ENCODE assay signal across 9 cellular contexts in the genomic region with DNA sequence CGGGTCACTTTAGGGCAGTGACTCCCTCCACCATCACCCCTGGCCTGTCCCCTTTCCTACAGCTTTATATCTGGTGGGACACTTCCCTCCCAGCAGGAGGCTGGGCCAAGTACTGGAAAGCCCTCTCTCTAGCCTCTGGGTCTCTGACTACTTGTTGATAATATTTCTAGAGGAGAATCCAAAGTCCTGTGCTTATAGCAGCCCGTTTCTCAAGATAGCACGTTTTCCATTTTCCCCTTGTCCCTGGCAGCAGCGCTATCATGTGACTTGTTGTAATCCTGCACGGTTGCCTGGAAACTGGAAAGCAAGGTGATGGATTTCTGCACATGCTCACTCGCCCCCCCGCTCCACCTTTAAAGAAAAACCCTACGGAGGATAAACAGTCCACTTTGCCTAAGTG. TPM values are rescaled to one million over a fixed set of nuclear protein-coding genes. Genes with fewer than 3 reads are reported as not detected.
DNase-seq lines count a peak whose midpoint lies in the region; ATAC-seq and TF ChIP-seq lines count a peak whose summit lies in the region.
"Had no signal": no experiment of that assay in that cellular context is flagged by ENCODE, and none has a peak within 500 bp of the region (broad histone marks: within the 10 kb centered on the region; RNA-seq: fewer than 3 reads in every experiment).

No MANE protein-coding gene starts in this region.

- no peaks in the 10 kb centered on the region for H3K9me3 ChIP-seq in SJCRH30 (replicated peaks)
- H3K9me3 ChIP-seq in right atrium auricular region = no peaks in the 10 kb centered on the region
- H3K9me3 ChIP-seq in skeletal muscle tissue (ENCODE audit: control insufficient read depth in 3 of 3, low read length in 3 of 3) = no peaks in the 10 kb centered on the region

- H3K27me3 ChIP-seq in SJCRH30 = no peaks in the 10 kb centered on the region
- no peaks in the 10 kb centered on the region for H3K27me3 ChIP-seq in right atrium auricular region
- H3K27me3 ChIP-seq in skeletal muscle tissue (ENCODE audit: control insufficient read depth in 3 of 3, insufficient read depth in 3 of 3, low read length in 3 of 3) = no peaks in the 10 kb centered on the region
- H3K27me3 ChIP-seq in brain microvascular endothelial cell (replicated peaks) = no peaks in the 10 kb centered on the region

- H3K4me1 ChIP-seq in SJCRH30 (peaks cover 18% of the 10 kb centered on the region), right atrium auricular region (peaks cover 0 to 17% of the 10 kb centered on the region in 2 donors), skeletal muscle tissue (ENCODE audit: control insufficient read depth in 3 of 3, insufficient read depth in 3 of 3, low read length in 3 of 3) (peaks cover 9 to 29% (median 25%) of the 10 kb centered on the region in 3 donors)

- peak; percentile 27 for DNase-seq in NCI-H128 (lab: John Stamatoyannopoulos, UW; ENCODE audit: unreplicated experiment)
- DNase-seq in SJCRH30 = peak; percentile 53 to 67
- DNase-seq in right atrium auricular region (ENCODE audit: low spot score) = no peak
- no peak for DNase-seq in NCI-H1048 (lab: John Stamatoyannopoulos, UW)
- DNase-seq in brain microvascular endothelial cell = no peak
- no peak for DNase-seq in stimulated activated CD4-positive, alpha-beta T cell treated with anti-CD3 and anti-CD28 coated beads, Interleukin-15, amount 100 ng/mL, for 24 hours
- DNase-seq: activated T-cell treated with anti-CD3 and anti-CD28 coated beads, Interleukin-2, amount 50 U/mL, for 1 hour had no signal

- H3K4me3 ChIP-seq in SJCRH30 (no peak overlapping the region; the same call in 1 of the 2 replicates), right atrium auricular region (no peak overlapping the region), skeletal muscle tissue (ENCODE audit: low read length in 3 of 3) (peak overlapping the region in 2 of 3 donors; percentile 56 to 65), brain microvascular endothelial cell (ENCODE audit: low read depth, low read length) (no peak overlapping the region)

- no peak for ATAC-seq in GM19397 (IDR thresholded peaks at IDR 0.05; ENCODE audit: unreplicated experiment)

- H3K36me3 ChIP-seq in SJCRH30 = no peaks in the 10 kb centered on the region
- no peaks in the 10 kb centered on the region for H3K36me3 ChIP-seq in right atrium auricular region
- H3K36me3 ChIP-seq in skeletal muscle tissue (ENCODE audit: control insufficient read depth in 3 of 3, insufficient read depth in 3 of 3, low read length in 3 of 3) = no peaks in the 10 kb centered on the region
- no peaks in the 10 kb centered on the region for H3K36me3 ChIP-seq in brain microvascular endothelial cell (replicated peaks)

- in situ Hi-C loops in brain microvascular endothelial cell (cut with HindIII; ENCODE audit: low pct_ligation_motif_present, low sequenced_read_pairs) = no loop called here

- peak overlapping the region; percentile 8 for H3K27ac ChIP-seq in SJCRH30
- peak overlapping the region; percentile 55 to 63 for H3K27ac ChIP-seq in right atrium auricular region
- peak overlapping the region; percentile 92 for H3K27ac ChIP-seq in skeletal muscle tissue (ENCODE audit: low read depth, low read length)
- H3K27ac ChIP-seq in brain microvascular endothelial cell = no peak overlapping the region

- H3K9ac ChIP-seq in skeletal muscle tissue (ENCODE audit: low read depth in 1 of 3, low read length in 3 of 3) = peak overlapping the region; percentile 51 to 73 (median 65)

- no peak for TF ChIP-seq CTCF in right atrium auricular region (IDR thresholded peaks at IDR 0.05)
- no peak for TF ChIP-seq CTCF in brain microvascular endothelial cell (IDR thresholded peaks at IDR 0.05; ENCODE audit: low read depth, low read length, missing control alignments)

RNA-seq across cellular contexts. Expression of gene AXIN2, which starts 3.3 kb away (rescaled TPM):
- total RNA-seq in SJCRH30 (2014; rRNA removed; shearing (Covaris generic)) = 6.5 and 8.5 TPM in 2 replicates
- 10 to 100 TPM in 1 of 2 donors, 1 to 10 TPM in 1; 8.7 to 29.8 TPM for total RNA-seq in right atrium auricular region
- total RNA-seq in skeletal muscle tissue = 19.8 TPM

Comparison
In these comparisons a context has a peak if more than half of its experiments do, and no peak if none do; other contexts are left out.
1. DNase-seq: peak in NCI-H128 (single experiment) and SJCRH30 (2 of 2); none in right atrium auricular region (single experiment), NCI-H1048 (single experiment), brain microvascular endothelial cell (single experiment) and stimulated activated CD4-positive, alpha-beta T cell treated with anti-CD3 and anti-CD28 coated beads, Interleukin-15, amount 100 ng/mL, for 24 hours (single experiment).
2. H3K4me3 ChIP-seq: peak in skeletal muscle tissue (2 of 3); none in SJCRH30 (single experiment), right atrium auricular region (0 of 2) and brain microvascular endothelial cell (single experiment).